In genomic region chr3:46104706-46105105, GRCh38 we compare ENCODE assay signal across 13 cellular contexts.
"Had no signal": no experiment of that assay in that cellular context is flagged by ENCODE, and none has a peak within 500 bp of the region (broad histone marks: within the 10 kb centered on the region; RNA-seq: fewer than 3 reads in every experiment).

No MANE protein-coding gene starts in this region.

- ATAC-seq: activated T-helper 17 cell treated with anti-CD3 and anti-CD28 coated beads, Interleukin-2, amount 50 U/mL, for 72 hours; stimulated activated naive CD8-positive, alpha-beta T cell treated with anti-CD3 and anti-CD28 coated beads, Interleukin-15, amount 100 ng/mL, for 72 hours had no signal

- H3K4me3 Mint-ChIP-seq: activated CD4-positive, alpha-beta T cell treated with anti-CD3 and anti-CD28 coated beads, Interleukin-2, amount 10 ng/mL, durations not matched to agents 7 days and 5 days; activated T-helper 17 cell treated with anti-CD3 and anti-CD28 coated beads, Interleukin-2, amount 50 U/mL, for 72 hours; stimulated activated naive CD8-positive, alpha-beta T cell treated with anti-CD3 and anti-CD28 coated beads, Interleukin-15, amount 100 ng/mL, for 72 hours had no signal

- DNase-seq: activated CD4-positive, alpha-beta T cell treated with anti-CD3 and anti-CD28 coated beads, Interleukin-2, amount 10 ng/mL, durations not matched to agents 7 days and 5 days; activated naive CD4-positive, alpha-beta T cell treated with Interleukin-2 at 50 U/mL for 16 hours; dorsolateral prefrontal cortex; kidney; left ventricle myocardium inferior; naive B cell; nucleus accumbens; stimulated activated naive CD8-positive, alpha-beta T cell treated with anti-CD3 and anti-CD28 coated beads, Interleukin-15, amount 100 ng/mL, for 72 hours; T-helper 9 cell; upper lobe of left lung had no signal

- H3K36me3 Mint-ChIP-seq: naive B cell had no signal

- H3K9me3 Mint-ChIP-seq: naive B cell had no signal

- H3K27me3 ChIP-seq: upper lobe of left lung had no signal

- H3K9me3 ChIP-seq: left ventricle myocardium inferior, upper lobe of left lung had no signal

- H3K36me3 ChIP-seq: esophagus muscularis mucosa, left ventricle myocardium inferior, upper lobe of left lung had no signal

- H3K27me3 Mint-ChIP-seq: naive B cell had no signal

- H3K27ac Mint-ChIP-seq: activated CD4-positive, alpha-beta T cell treated with anti-CD3 and anti-CD28 coated beads, Interleukin-2, amount 10 ng/mL, durations not matched to agents 7 days and 5 days; activated T-helper 17 cell treated with anti-CD3 and anti-CD28 coated beads, Interleukin-2, amount 50 U/mL, for 72 hours; stimulated activated naive CD8-positive, alpha-beta T cell treated with anti-CD3 and anti-CD28 coated beads, Interleukin-15, amount 100 ng/mL, for 72 hours had no signal

- H3K27ac ChIP-seq: dorsolateral prefrontal cortex, esophagus muscularis mucosa, left ventricle myocardium inferior, upper lobe of left lung had no signal

- H3K4me3 ChIP-seq: dorsolateral prefrontal cortex, esophagus muscularis mucosa, left ventricle myocardium inferior, skin epidermis, upper lobe of left lung had no signal
